In genomic region chr15:84103345-84103744, GRCh38 we compare ENCODE assay signal across 26 cellular contexts.
"Had no signal": no experiment of that assay in that cellular context is flagged by ENCODE, and none has a peak within 500 bp of the region (broad histone marks: within the 10 kb centered on the region; RNA-seq: fewer than 3 reads in every experiment).

No MANE protein-coding gene starts in this region.

- DNase-seq: naive thymus-derived CD8-positive, alpha-beta T cell; nephron progenitor cell; nucleus accumbens; pancreas; psoas muscle; right cardiac atrium; right lobe of liver; sigmoid colon; small intestine; stimulated activated CD4-positive, alpha-beta T cell treated with anti-CD3 and anti-CD28 coated beads, Interleukin-15, amount 100 ng/mL, for 24 hours; stimulated activated CD4-positive, alpha-beta T cell treated with anti-CD3 and anti-CD28 coated beads, Interleukin-2, amount 100 ng/mL, for 24 hours; stimulated activated CD4-positive, alpha-beta T cell treated with anti-CD3 and anti-CD28 coated beads, Interleukin-2, amount 100 ng/mL, for 48 hours; stimulated activated CD4-positive, alpha-beta T cell treated with anti-CD3 and anti-CD28 coated beads, Interleukin-4, amount 100 ng/mL, for 24 hours; stimulated activated naive B cell treated with anti-CD40 and anti-IgM and Interleukin-4, amounts not matched to agents 10 μg/mL and 1 μg/mL and 100 μg/mL, for 72 hours; stimulated activated naive CD4-positive, alpha-beta T cell treated with Interleukin-2 at 50 U/mL for 16 hours; stomach; thyroid gland had no signal

- H3K4me1 Mint-ChIP-seq: stimulated activated effector memory CD8-positive, alpha-beta T cell treated with anti-CD3 and anti-CD28 coated beads, Interleukin-12 subunit alpha, Interleukin-12 subunit beta, amount 100 ng/mL, for 72 hours had no signal

- H3K9me3 Mint-ChIP-seq: naive thymus-derived CD8-positive, alpha-beta T cell; natural killer cell treated with Interleukin-12 subunit alpha and Interleukin-12 subunit beta and Interleukin-15 and Interleukin-18, amount 100 ng/mL, for 72 hours; nephron progenitor cell; neural crest cell; stimulated activated effector memory CD8-positive, alpha-beta T cell treated with anti-CD3 and anti-CD28 coated beads, Interleukin-12 subunit alpha, Interleukin-12 subunit beta, amount 100 ng/mL, for 72 hours; stimulated activated naive B cell treated with anti-CD40 and anti-IgM and Interleukin-4, amounts not matched to agents 10 μg/mL and 1 μg/mL and 100 μg/mL, for 72 hours; stimulated activated naive CD8-positive, alpha-beta T cell treated with anti-CD3 and anti-CD28 coated beads, Interleukin-15, Interleukin-2, amounts not matched to agents 100 ng/mL and 50 ng/mL, for 24 hours; type B pancreatic cell had no signal

- H3K27ac Mint-ChIP-seq: naive thymus-derived CD8-positive, alpha-beta T cell; natural killer cell treated with Interleukin-12 subunit alpha and Interleukin-12 subunit beta and Interleukin-15 and Interleukin-18, amount 100 ng/mL, for 72 hours; nephron progenitor cell; stimulated activated effector memory CD8-positive, alpha-beta T cell treated with anti-CD3 and anti-CD28 coated beads, Interleukin-12 subunit alpha, Interleukin-12 subunit beta, amount 100 ng/mL, for 72 hours; stimulated activated naive B cell treated with anti-CD40 and anti-IgM and Interleukin-4, amounts not matched to agents 10 μg/mL and 1 μg/mL and 100 μg/mL, for 72 hours; stimulated activated naive CD8-positive, alpha-beta T cell treated with anti-CD3 and anti-CD28 coated beads, Interleukin-15, Interleukin-2, amounts not matched to agents 100 ng/mL and 50 ng/mL, for 24 hours; type B pancreatic cell had no signal

- H3K27ac ChIP-seq: neutrophil, pancreas, psoas muscle, right lobe of liver, sigmoid colon, stomach, thoracic aorta, thyroid gland, tibial nerve, vagina had no signal

- H3K27me3 Mint-ChIP-seq: type B pancreatic cell had no signal

- H3K9me3 ChIP-seq: neutrophil, pancreas, psoas muscle, right lobe of liver, sigmoid colon, stomach, thoracic aorta, thyroid gland, tibial nerve, vagina had no signal

- H3K4me3 ChIP-seq: pancreas, psoas muscle, right lobe of liver, sigmoid colon, stomach, thoracic aorta, thyroid gland, tibial nerve, vagina had no signal

- H3K36me3 Mint-ChIP-seq: naive thymus-derived CD8-positive, alpha-beta T cell; natural killer cell treated with Interleukin-12 subunit alpha and Interleukin-12 subunit beta and Interleukin-15 and Interleukin-18, amount 100 ng/mL, for 72 hours; stimulated activated effector memory CD8-positive, alpha-beta T cell treated with anti-CD3 and anti-CD28 coated beads, Interleukin-12 subunit alpha, Interleukin-12 subunit beta, amount 100 ng/mL, for 72 hours; stimulated activated naive B cell treated with anti-CD40 and anti-IgM and Interleukin-4, amounts not matched to agents 10 μg/mL and 1 μg/mL and 100 μg/mL, for 72 hours; type B pancreatic cell had no signal

- H3K4me3 Mint-ChIP-seq: naive thymus-derived CD8-positive, alpha-beta T cell; natural killer cell treated with Interleukin-12 subunit alpha and Interleukin-12 subunit beta and Interleukin-15 and Interleukin-18, amount 100 ng/mL, for 72 hours; nephron progenitor cell; neural crest cell; stimulated activated effector memory CD8-positive, alpha-beta T cell treated with anti-CD3 and anti-CD28 coated beads, Interleukin-12 subunit alpha, Interleukin-12 subunit beta, amount 100 ng/mL, for 72 hours; stimulated activated naive B cell treated with anti-CD40 and anti-IgM and Interleukin-4, amounts not matched to agents 10 μg/mL and 1 μg/mL and 100 μg/mL, for 72 hours; stimulated activated naive CD8-positive, alpha-beta T cell treated with anti-CD3 and anti-CD28 coated beads, Interleukin-15, Interleukin-2, amounts not matched to agents 100 ng/mL and 50 ng/mL, for 24 hours; type B pancreatic cell had no signal

- H3K27me3 ChIP-seq: neutrophil, pancreas, right lobe of liver, sigmoid colon, stomach, thyroid gland, tibial nerve, vagina had no signal

- H3K4me1 ChIP-seq: pancreas, psoas muscle, right lobe of liver, stomach, thyroid gland, tibial nerve, vagina had no signal

- H3K36me3 ChIP-seq: neutrophil, pancreas, right lobe of liver, sigmoid colon, stomach, thoracic aorta, thyroid gland, tibial nerve, vagina had no signal
